Comparison of ENCODE assay signal across 18 cellular contexts in genomic region chr7:45659496-45660139, GRCh38.
"Had no signal": no experiment of that assay in that cellular context is flagged by ENCODE, and none has a peak within 500 bp of the region (broad histone marks: within the 10 kb centered on the region; RNA-seq: fewer than 3 reads in every experiment).

No MANE protein-coding gene starts in this region.

- H3K36me3 Mint-ChIP-seq: activated naive CD8-positive, alpha-beta T cell treated with anti-CD3 and anti-CD28 coated beads for 36 hours had no signal

- H3K9me3 ChIP-seq: heart right ventricle, mucosa of descending colon, SJSA1, upper lobe of right lung had no signal

- H3K4me3 Mint-ChIP-seq: activated B cell treated with CpG ODN at 0.5 μM for 24 hours; activated CD4-positive, alpha-beta T cell treated with anti-CD3 and anti-CD28 coated beads for 36 hours; activated CD8-positive, alpha-beta T cell treated with anti-CD3 and anti-CD28 coated beads for 36 hours; activated naive CD8-positive, alpha-beta T cell treated with anti-CD3 and anti-CD28 coated beads for 36 hours; activated T-cell treated with anti-CD3 and anti-CD28 coated beads, Interleukin-2, amount 50 U/mL, for 4 hours; central memory CD8-positive, alpha-beta T cell had no signal

- H3K27me3 Mint-ChIP-seq: activated B cell treated with CpG ODN at 0.5 μM for 24 hours; activated CD8-positive, alpha-beta T cell treated with anti-CD3 and anti-CD28 coated beads for 36 hours; activated naive CD8-positive, alpha-beta T cell treated with anti-CD3 and anti-CD28 coated beads for 36 hours had no signal

- H3K27me3 ChIP-seq: heart right ventricle, SJSA1, spleen, upper lobe of right lung had no signal

- H3K4me1 ChIP-seq: heart right ventricle, SJSA1, spleen, upper lobe of right lung had no signal

- H3K36me3 ChIP-seq: heart right ventricle, SJSA1, spleen, upper lobe of right lung had no signal

- H3K27ac Mint-ChIP-seq: activated B cell treated with CpG ODN at 0.5 μM for 24 hours; activated CD4-positive, alpha-beta T cell treated with anti-CD3 and anti-CD28 coated beads for 36 hours; activated CD8-positive, alpha-beta T cell treated with anti-CD3 and anti-CD28 coated beads for 36 hours; activated naive CD8-positive, alpha-beta T cell treated with anti-CD3 and anti-CD28 coated beads for 36 hours had no signal

- ATAC-seq: activated CD4-positive, alpha-beta T cell treated with anti-CD3 and anti-CD28 coated beads for 36 hours; activated CD8-positive, alpha-beta T cell treated with anti-CD3 and anti-CD28 coated beads for 36 hours; activated T-cell treated with anti-CD3 and anti-CD28 coated beads, Interleukin-2, amount 50 U/mL, for 4 hours; heart right ventricle; mucosa of descending colon; upper lobe of right lung had no signal

- H3K4me1 Mint-ChIP-seq: activated B cell treated with CpG ODN at 0.5 μM for 24 hours; activated CD4-positive, alpha-beta T cell treated with anti-CD3 and anti-CD28 coated beads for 36 hours; activated naive CD8-positive, alpha-beta T cell treated with anti-CD3 and anti-CD28 coated beads for 36 hours; central memory CD8-positive, alpha-beta T cell had no signal

- H3K9me3 Mint-ChIP-seq: activated B cell treated with CpG ODN at 0.5 μM for 24 hours; activated CD8-positive, alpha-beta T cell treated with anti-CD3 and anti-CD28 coated beads for 36 hours; activated naive CD8-positive, alpha-beta T cell treated with anti-CD3 and anti-CD28 coated beads for 36 hours; activated T-cell treated with anti-CD3 and anti-CD28 coated beads, Interleukin-2, amount 50 U/mL, for 4 hours; central memory CD8-positive, alpha-beta T cell had no signal

- H3K4me3 ChIP-seq: coronary artery, heart right ventricle, mucosa of descending colon, SJSA1, spleen, upper lobe of right lung had no signal

- H3K27ac ChIP-seq: coronary artery, heart right ventricle, SJSA1, spleen, upper lobe of right lung had no signal

- DNase-seq: activated B cell treated with CpG ODN at 0.5 μM for 24 hours; activated CD4-positive, alpha-beta T cell treated with anti-CD3 and anti-CD28 coated beads for 36 hours; activated CD8-positive, alpha-beta T cell treated with anti-CD3 and anti-CD28 coated beads for 36 hours; activated naive CD4-positive, alpha-beta T cell treated with Interleukin-2 at 50 U/mL for 16 hours; activated naive CD8-positive, alpha-beta T cell treated with anti-CD3 and anti-CD28 coated beads for 36 hours; activated T-cell treated with anti-CD3 and anti-CD28 coated beads, Interleukin-2, amount 50 U/mL, for 4 hours; foreskin fibroblast; heart right ventricle; mesenchymal stem cell; mucosa of descending colon; spleen; stimulated activated CD4-positive, alpha-beta T cell treated with anti-CD3 and anti-CD28 coated beads, Interleukin-4, amount 100 ng/mL, for 24 hours; stimulated activated naive CD4-positive, alpha-beta T cell treated with Interleukin-2 at 50 U/mL for 16 hours; T-helper 9 cell; upper lobe of right lung had no signal
